Comparison of ENCODE assay signal across 23 cellular contexts in genomic region chr7:2140216-2140870, GRCh38.
DNase-seq lines count a peak whose midpoint lies in the region; ATAC-seq and TF ChIP-seq lines count a peak whose summit lies in the region.
"Had no signal": no experiment of that assay in that cellular context is flagged by ENCODE, and none has a peak within 500 bp of the region (broad histone marks: within the 10 kb centered on the region; RNA-seq: fewer than 3 reads in every experiment).

No MANE protein-coding gene starts in this region.

- H3K4me2 ChIP-seq in neuronal stem cell (ENCODE audit: insufficient read depth, low read length, poor library complexity, severe bottlenecking) = no peak overlapping the region
- H3K4me2 ChIP-seq: KMS-11 had no signal

- H3K4me3 Mint-ChIP-seq in CD8-positive, alpha-beta T cell = no peak overlapping the region
- no peak overlapping the region for H3K4me3 Mint-ChIP-seq in endodermal cell
- H3K4me3 Mint-ChIP-seq: stimulated activated naive CD8-positive, alpha-beta T cell treated with anti-CD3 and anti-CD28 coated beads, Interleukin-15, amount 100 ng/mL, for 72 hours; T-helper 1 cell treated with Interleukin-12 subunit alpha and Interleukin-12 subunit beta and Interleukin-4 antibody, amounts not matched to agents 30 μg/mL and 1 μg/mL, for 36 hours had no signal

- peak overlapping the region; percentile 45 for H3K18ac ChIP-seq in neuronal stem cell (ENCODE audit: low read length)

- peak overlapping the region; percentile 77 for H3K27ac Mint-ChIP-seq in CD8-positive, alpha-beta T cell
- H3K27ac Mint-ChIP-seq in endodermal cell = peak overlapping the region; percentile 82
- H3K27ac Mint-ChIP-seq: T-helper 1 cell treated with Interleukin-12 subunit alpha and Interleukin-12 subunit beta and Interleukin-4 antibody, amounts not matched to agents 30 μg/mL and 1 μg/mL, for 36 hours had no signal

- no peak overlapping the region for H3K4ac ChIP-seq in neuronal stem cell (ENCODE audit: low read length)

- H3K23ac ChIP-seq in neuronal stem cell (ENCODE audit: low read depth, low read length, poor library complexity) = no peak overlapping the region

- H3K27me3 Mint-ChIP-seq in CD8-positive, alpha-beta T cell (ENCODE audit: low read depth) = no peaks in the 10 kb centered on the region
- no peaks in the 10 kb centered on the region for H3K27me3 Mint-ChIP-seq in endodermal cell (ENCODE audit: insufficient read depth)
- H3K27me3 Mint-ChIP-seq: stimulated activated naive CD8-positive, alpha-beta T cell treated with anti-CD3 and anti-CD28 coated beads, Interleukin-15, amount 100 ng/mL, for 72 hours had no signal

- POLR2A ChIA-PET in CD8-positive, alpha-beta T cell (lab: Charles Lee) = no interaction called here

- no peak overlapping the region for H3K4me3 ChIP-seq in CD8-positive, alpha-beta T cell (ENCODE audit: low read depth, low read length)
- no peak overlapping the region for H3K4me3 ChIP-seq in HUES6 (ENCODE audit: low read depth, low read length)
- H3K4me3 ChIP-seq in endodermal cell (ENCODE audit: low read length) = no peak overlapping the region
- H3K4me3 ChIP-seq in neuronal stem cell (ENCODE audit: low read length in 2 of 2) = no peak overlapping the region
- H3K4me3 ChIP-seq: MG63, right atrium auricular region had no signal

- no peak overlapping the region for H2BK12ac ChIP-seq in neuronal stem cell (ENCODE audit: low read length)

- no peak for TF ChIP-seq CTCF in CD8-positive, alpha-beta T cell (IDR thresholded peaks at IDR 0.05)
- no peak for TF ChIP-seq CTCF in endodermal cell (conservative IDR thresholded peaks at IDR 0.05)

- no peak overlapping the region for H2AFZ ChIP-seq in neuronal stem cell (ENCODE audit: low read length)

- H2AK5ac ChIP-seq in neuronal stem cell (ENCODE audit: low read depth, low read length) = peak overlapping the region; percentile 77

- H3K9me3 ChIP-seq in CD8-positive, alpha-beta T cell (ENCODE audit: low read length) = no peaks in the 10 kb centered on the region
- H3K9me3 ChIP-seq in HUES6 (ENCODE audit: control insufficient read depth, insufficient read depth, low read depth, low read length) = peaks cover 4% of the 10 kb centered on the region; the same call in 1 of the 2 replicates
- no peaks in the 10 kb centered on the region for H3K9me3 ChIP-seq in endodermal cell (ENCODE audit: control insufficient read depth, low read length)
- H3K9me3 ChIP-seq in neuronal stem cell (replicated peaks in 1 of 2; ENCODE audit: control insufficient read depth in 2 of 2, insufficient read depth in 1 of 2, low read depth in 1 of 2, low read length in 2 of 2) = peaks cover 3% of the 10 kb centered on the region in 2 donors
- H3K9me3 ChIP-seq: MG63, right atrium auricular region had no signal

- H3K4me1 ChIP-seq in CD8-positive, alpha-beta T cell (ENCODE audit: insufficient read depth, low read length) = peaks cover 15% of the 10 kb centered on the region
- peaks cover 6% of the 10 kb centered on the region; the same call in 1 of the 2 replicates for H3K4me1 ChIP-seq in HUES6 (ENCODE audit: control insufficient read depth, insufficient read depth, low read length)
- no peaks in the 10 kb centered on the region for H3K4me1 ChIP-seq in endodermal cell (ENCODE audit: control insufficient read depth, insufficient read depth, low read length)
- H3K4me1 ChIP-seq in neuronal stem cell (ENCODE audit: control insufficient read depth in 2 of 2, insufficient read depth in 1 of 2, low read depth in 1 of 2, low read length in 2 of 2) = peaks cover 0 to 3% of the 10 kb centered on the region in 2 donors
- H3K4me1 ChIP-seq: right atrium auricular region had no signal

- WGBS in endodermal cell (ENCODE audit: insufficient coverage in 1 of 2, insufficient read length in 1 of 2), 2 experiments = 93 to 97% methylated on average over 17 to 20 of the region's 20 CpGs
- WGBS in neuronal stem cell (ENCODE audit: extremely low coverage in 2 of 2, insufficient read length in 2 of 2, insufficient replicate concordance in 1 of 2), 2 donors = no CpG with 5 or more reads among the region's 20 CpGs

- peaks cover 11% of the 10 kb centered on the region for H3K4me1 Mint-ChIP-seq in CD8-positive, alpha-beta T cell (ENCODE audit: low read depth)
- H3K4me1 Mint-ChIP-seq in endodermal cell = no peaks in the 10 kb centered on the region

- DNase-seq in CD8-positive, alpha-beta T cell = no peak
- DNase-seq in endodermal cell (no peak), neuronal stem cell (ENCODE audit: low spot score) (no peak), CD1c-positive myeloid dendritic cell (ENCODE audit: extremely low spot score) (no peak)
- DNase-seq: activated T-cell treated with anti-CD3 and anti-CD28 coated beads, Interleukin-2, amount 50 U/mL, for 48 hours; brain microvascular endothelial cell; DMS79; mesenchymal stem cell; MG63; NCI-H1105; NCI-H1930; NCI-H2171 treated with DMSO at 0.1 percent for 48 hours; NCI-H510A; stimulated activated CD4-positive, alpha-beta T cell treated with anti-CD3 and anti-CD28 coated beads, Interleukin-1b, Interleukin-23, amount 100 ng/mL, for 48 hours; stimulated activated naive CD8-positive, alpha-beta T cell treated with anti-CD3 and anti-CD28 coated beads, Interleukin-15, amount 100 ng/mL, for 72 hours had no signal

- H4K91ac ChIP-seq in neuronal stem cell (ENCODE audit: low read depth, low read length, poor library complexity) = no peak overlapping the region

- H3K27ac ChIP-seq in CD8-positive, alpha-beta T cell (ENCODE audit: low read depth, low read length) = no peak overlapping the region
- peak overlapping the region; percentile 45; the same call in 1 of the 2 replicates for H3K27ac ChIP-seq in HUES6 (ENCODE audit: low read depth, low read length)
- peak overlapping the region; percentile 60 for H3K27ac ChIP-seq in endodermal cell (ENCODE audit: low read depth, low read length)
- H3K27ac ChIP-seq in neuronal stem cell (replicated peaks; ENCODE audit: low read length) = no peak overlapping the region
- H3K27ac ChIP-seq: brain microvascular endothelial cell, KMS-11, right atrium auricular region had no signal

- intact Hi-C loops in CD8-positive, alpha-beta T cell (cut with DNase I, micrococcal nuclease) = no loop called here

- H3K36me3 ChIP-seq in CD8-positive, alpha-beta T cell (ENCODE audit: insufficient read depth, low read length) = no peaks in the 10 kb centered on the region
- H3K36me3 ChIP-seq in HUES6 (ENCODE audit: control insufficient read depth, insufficient read depth, low read length) (peaks cover 36% of the 10 kb centered on the region), endodermal cell (ENCODE audit: control insufficient read depth, insufficient read depth, low read length) (peaks cover 10% of the 10 kb centered on the region), neuronal stem cell (replicated peaks in 1 of 2; ENCODE audit: control insufficient read depth in 2 of 2, insufficient read depth in 2 of 2, low read length in 2 of 2) (peaks cover 17 to 37% of the 10 kb centered on the region in 2 donors)

- H4K8ac ChIP-seq in neuronal stem cell (ENCODE audit: low read depth, low read length) = no peak overlapping the region

- ATAC-seq in CD8-positive, alpha-beta T cell = no peak
- ATAC-seq in GM19023 (IDR thresholded peaks at IDR 0.05; ENCODE audit: unreplicated experiment) = no peak
- ATAC-seq in HG03196 (IDR thresholded peaks at IDR 0.05; ENCODE audit: unreplicated experiment) = no peak
- ATAC-seq: left lobe of liver; SK-N-SH treated with all-trans-retinoic acid at 6 μM for 48 hours; stimulated activated naive CD8-positive, alpha-beta T cell treated with anti-CD3 and anti-CD28 coated beads, Interleukin-15, amount 100 ng/mL, for 72 hours had no signal

- H3K36me3 Mint-ChIP-seq in CD8-positive, alpha-beta T cell = peaks cover 22% of the 10 kb centered on the region
- peaks cover 35% of the 10 kb centered on the region for H3K36me3 Mint-ChIP-seq in endodermal cell (ENCODE audit: low read depth)

- H3K79me1 ChIP-seq in neuronal stem cell (ENCODE audit: low read depth, low read length) = peaks cover 7% of the 10 kb centered on the region

- no peak overlapping the region for H2BK120ac ChIP-seq in neuronal stem cell (ENCODE audit: low read depth, low read length)

- peak overlapping the region; percentile 22 for H2BK5ac ChIP-seq in neuronal stem cell (ENCODE audit: low read length)

- H3K27me3 ChIP-seq in CD8-positive, alpha-beta T cell (ENCODE audit: insufficient read depth, low read length) = no peaks in the 10 kb centered on the region
- H3K27me3 ChIP-seq in HUES6 (ENCODE audit: control insufficient read depth, insufficient read depth, low read length) (no peaks in the 10 kb centered on the region), endodermal cell (ENCODE audit: control insufficient read depth, insufficient read depth, low read length, poor library complexity, severe bottlenecking) (no peaks in the 10 kb centered on the region), neuronal stem cell (ENCODE audit: control insufficient read depth in 3 of 3, insufficient read depth in 3 of 3, low read depth in 1 of 3, low read length in 3 of 3) (no peaks in the 10 kb centered on the region)
- H3K27me3 ChIP-seq: brain microvascular endothelial cell, MG63, right atrium auricular region had no signal

- CTCF ChIA-PET in CD8-positive, alpha-beta T cell (lab: Charles Lee) = interaction anchor here (1.1 kb wide), 1 partner anchor 55 kb away, joined by 3 read pairs; no protein-coding TSS in a partner anchor

- peak overlapping the region; percentile 32 for H3K14ac ChIP-seq in neuronal stem cell (ENCODE audit: low read length)

- no peak overlapping the region for H3K9ac ChIP-seq in HUES6 (ENCODE audit: low read length)
- H3K9ac ChIP-seq in endodermal cell (ENCODE audit: extremely low read depth, low read length, poor library complexity, severe bottlenecking) = no peak overlapping the region
- H3K9ac ChIP-seq in neuronal stem cell (ENCODE audit: low read depth, low read length, poor library complexity) = no peak overlapping the region
- H3K9ac ChIP-seq: KMS-11 had no signal

- H3K9me3 Mint-ChIP-seq in CD8-positive, alpha-beta T cell = no peaks in the 10 kb centered on the region
- H3K9me3 Mint-ChIP-seq in endodermal cell = no peaks in the 10 kb centered on the region
- H3K9me3 Mint-ChIP-seq: stimulated activated naive CD8-positive, alpha-beta T cell treated with anti-CD3 and anti-CD28 coated beads, Interleukin-15, amount 100 ng/mL, for 72 hours; T-helper 1 cell treated with Interleukin-12 subunit alpha and Interleukin-12 subunit beta and Interleukin-4 antibody, amounts not matched to agents 30 μg/mL and 1 μg/mL, for 36 hours had no signal

- no peak overlapping the region for H2BK15ac ChIP-seq in neuronal stem cell (ENCODE audit: low read length)

Comparison
In these comparisons a context has a peak if more than half of its experiments do, and no peak if none do; other contexts are left out.
1. H3K27ac ChIP-seq: peak in HUES6 (single experiment) and endodermal cell (single experiment); none in CD8-positive, alpha-beta T cell (single experiment) and neuronal stem cell (single experiment).